23 cellular contexts compared by ENCODE assay signal in the genomic region with DNA sequence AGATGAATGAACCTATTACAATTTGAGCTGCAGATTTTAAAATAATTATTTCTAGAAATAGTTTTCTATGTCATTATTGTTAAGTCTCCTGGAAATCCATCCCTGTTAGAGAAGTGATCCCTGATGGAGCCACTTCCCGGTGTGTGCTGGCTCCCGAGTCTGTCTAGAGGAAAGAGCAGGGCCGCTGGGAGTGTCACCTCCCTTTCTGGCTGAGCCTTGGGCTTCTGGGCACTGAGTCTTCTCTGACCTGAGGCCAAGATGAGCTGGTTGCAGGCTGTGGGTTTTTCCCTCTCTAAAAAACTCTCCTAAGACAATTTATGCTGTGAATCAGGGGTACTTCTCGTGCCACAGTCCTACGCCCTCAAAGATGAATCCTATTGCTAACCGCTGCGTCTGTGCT. TPM values are rescaled to one million over a fixed set of nuclear protein-coding genes. Genes with fewer than 3 reads are reported as not detected.
DNase-seq lines count a peak whose midpoint lies in the region; ATAC-seq, FAIRE-seq and TF ChIP-seq lines count a peak whose summit lies in the region.
"Had no signal": no experiment of that assay in that cellular context is flagged by ENCODE, and none has a peak within 500 bp of the region (broad histone marks: within the 10 kb centered on the region; RNA-seq: fewer than 3 reads in every experiment).

No MANE protein-coding gene starts in this region.

- no peak for TF ChIP-seq CTCF in RWPE1 (conservative IDR thresholded peaks at IDR 0.05; ENCODE audit: low read depth)
- no peak for TF ChIP-seq CTCF in HepG2 (CRISPR knock-in tag; IDR thresholded peaks at IDR 0.05)

- no peak overlapping the region for H2AFZ ChIP-seq in HepG2 (ENCODE audit: low read length)
- H2AFZ ChIP-seq: GM23248 had no signal

- no peaks in the 10 kb centered on the region for H3K79me2 ChIP-seq in HepG2 (ENCODE audit: insufficient read depth, low read length)

- BruUV-seq in HepG2 (replicated peaks; lab: Mats Ljungman, UMichigan), result no TSS peak

- FAIRE-seq in HepG2 (lab: Jason Lieb, UNC) (no peak), H54 (lab: Jason Lieb, UNC) (no peak)
- FAIRE-seq: D721Med, GM12891, GM19239 had no signal

- TF ChIP-seq RAD21 in HepG2 (CRISPR knock-in tag; IDR thresholded peaks at IDR 0.05), result no peak

- no peak for ATAC-seq in activated CD4-positive, alpha-beta T cell treated with anti-CD3 and anti-CD28 coated beads for 36 hours
- no peak for ATAC-seq in HepG2
- ATAC-seq: Right ventricle myocardium inferior had no signal

- TF ChIP-seq EP300 in HepG2 (IDR thresholded peaks at IDR 0.05; ENCODE audit: low read depth in 2 of 2, low read length in 2 of 2) (no peak), HepG2 (CRISPR knock-in tag; IDR thresholded peaks at IDR 0.05; ENCODE audit: borderline replicate concordance) (no peak)

- H3K9ac ChIP-seq in HepG2 (ENCODE audit: insufficient read depth, low read depth, low read length), result no peak overlapping the region
- H3K9ac ChIP-seq: GM23248 had no signal

- no peaks in the 10 kb centered on the region for H3K9me3 Mint-ChIP-seq in activated CD4-positive, alpha-beta T cell treated with anti-CD3 and anti-CD28 coated beads for 36 hours (ENCODE audit: low read depth)
- H3K9me3 Mint-ChIP-seq: CD8-positive, alpha-beta memory T cell had no signal

- H3K4me2 ChIP-seq in HepG2 (ENCODE audit: low read depth, low read length), result no peak overlapping the region

- H3K27me3 Mint-ChIP-seq in activated CD4-positive, alpha-beta T cell treated with anti-CD3 and anti-CD28 coated beads for 36 hours, result no peaks in the 10 kb centered on the region
- H3K27me3 Mint-ChIP-seq: B cell; CD8-positive, alpha-beta memory T cell had no signal

- POLR2A ChIA-PET in activated CD4-positive, alpha-beta T cell treated with anti-CD3 and anti-CD28 coated beads for 36 hours (lab: Charles Lee), result no interaction called here
- POLR2A ChIA-PET in RWPE1 (lab: Yijun Ruan, JAX; ENCODE audit: low non-redundant PET) (no interaction called here), HepG2 (lab: Yijun Ruan, JAX) (interaction anchor here (1.2 kb wide), 1 partner anchor 47 kb away, joined by 4 read pairs; a partner anchor contains a TSS)

- H3K4me1 Mint-ChIP-seq in activated CD4-positive, alpha-beta T cell treated with anti-CD3 and anti-CD28 coated beads for 36 hours, result peaks cover 37% of the 10 kb centered on the region
- H3K4me1 Mint-ChIP-seq: B cell had no signal

- 98% methylated on average over 7 of the region's 7 CpGs for WGBS in HepG2 (ENCODE audit: low lambda C conversion rate)

- no peaks in the 10 kb centered on the region for H3K9me3 ChIP-seq in HepG2 (ENCODE audit: low read length)
- H3K9me3 ChIP-seq: Peyer's patch had no signal

- in situ Hi-C loops in HepG2 (cut with HindIII; ENCODE audit: extremely low pct_ligation_motif_present, low pct_unique_long_range_greater_than_20kb), result no loop called here

- H3K27ac ChIP-seq in RWPE1, result peak overlapping the region; percentile 18
- no peak overlapping the region for H3K27ac ChIP-seq in HepG2 (ENCODE audit: extremely low read length, insufficient read depth, low read length)
- H3K27ac ChIP-seq: GM23248, Peyer's patch had no signal

- H3K4me1 ChIP-seq in HepG2 (ENCODE audit: insufficient read depth, low read length), result peaks cover 15% of the 10 kb centered on the region
- H3K4me1 ChIP-seq: Peyer's patch had no signal

- no peak overlapping the region for H3K4me3 Mint-ChIP-seq in activated CD4-positive, alpha-beta T cell treated with anti-CD3 and anti-CD28 coated beads for 36 hours
- H3K4me3 Mint-ChIP-seq: B cell; CD8-positive, alpha-beta memory T cell had no signal

- CTCF ChIA-PET in activated CD4-positive, alpha-beta T cell treated with anti-CD3 and anti-CD28 coated beads for 36 hours (lab: Charles Lee), result interaction anchor here (0.6 to 2.5 kb wide), 7 partner anchors 9 to 720 kb away, joined by 3 to 10 read pairs (median 4); no protein-coding TSS in a partner anchor
- CTCF ChIA-PET in RWPE1 (lab: Yijun Ruan, JAX) (interaction anchor here (0.6 to 3.6 kb wide), 3 partner anchors 9 to 647 kb away, joined by 4 to 33 read pairs (median 5); no protein-coding TSS in a partner anchor), HepG2 (lab: Yijun Ruan, JAX; ENCODE audit: low intra/inter-chr PET ratio, low total read pairs) (no interaction called here)

- TF ChIP-seq POLR2A in HepG2 (IDR thresholded peaks at IDR 0.05; ENCODE audit: insufficient read depth in 1 of 2, low read depth in 2 of 2, low read length in 2 of 2), result no peak
- TF ChIP-seq POLR2A in H54 (IDR thresholded peaks at IDR 0.05; ENCODE audit: low read depth, low read length), result no peak

- no peak for DNase-seq in activated CD4-positive, alpha-beta T cell treated with anti-CD3 and anti-CD28 coated beads for 36 hours
- no peak for DNase-seq in activated CD4-positive, alpha-beta T cell treated with anti-CD3 and anti-CD28 coated beads for 48 hours
- DNase-seq in Ammon's horn (ENCODE audit: low spot score) (peak; percentile 31), RWPE1 (ENCODE audit: low spot score) (no peak), HepG2 (ENCODE audit: low spot score) (no peak), UCSD-AML1 (lab: John Stamatoyannopoulos, UW; ENCODE audit: unreplicated experiment) (no peak), H54 (ENCODE audit: insufficient read length, low spot score) (no peak), NCI-H774 (lab: John Stamatoyannopoulos, UW) (no peak)
- DNase-seq: 8988T, HCEC 1CT, KBM-7, NCI-H1105, NCI-H2081, NCI-H446 treated with DMSO at 0.1 percent for 48 hours, NCI-H69, Peyer's patch had no signal

- H3K27ac Mint-ChIP-seq in activated CD4-positive, alpha-beta T cell treated with anti-CD3 and anti-CD28 coated beads for 36 hours, result peak overlapping the region; percentile 51
- H3K27ac Mint-ChIP-seq: B cell had no signal

- H3K27me3 ChIP-seq in HepG2 (ENCODE audit: control insufficient read depth in 1 of 2, insufficient read depth in 2 of 2, low read length in 2 of 2), result no peaks in the 10 kb centered on the region
- H3K27me3 ChIP-seq: Peyer's patch had no signal

- H4K20me1 ChIP-seq in HepG2 (ENCODE audit: insufficient read depth, low read length), result no peaks in the 10 kb centered on the region

- H3K36me3 Mint-ChIP-seq in activated CD4-positive, alpha-beta T cell treated with anti-CD3 and anti-CD28 coated beads for 36 hours (ENCODE audit: low read depth), result peaks cover 67% of the 10 kb centered on the region

- intact Hi-C loops in activated CD4-positive, alpha-beta T cell treated with anti-CD3 and anti-CD28 coated beads for 36 hours (cut with DNase I, micrococcal nuclease), result no loop called here
- intact Hi-C loops in HepG2 (cut with micrococcal nuclease; ENCODE audit: unreplicated experiment), result no loop called here

- H3K4me3 ChIP-seq in HepG2 (replicated peaks in 1 of 3; ENCODE audit: insufficient read depth in 1 of 3, low read depth in 2 of 3, low read length in 3 of 3), result no peak overlapping the region
- H3K4me3 ChIP-seq: GM23248, Peyer's patch had no signal

- peaks cover 52 to 84% of the 10 kb centered on the region in 2 experiments for H3K36me3 ChIP-seq in HepG2 (replicated peaks in 1 of 2; ENCODE audit: control insufficient read depth in 1 of 2, insufficient read depth in 2 of 2, low read length in 2 of 2)

RNA-seq across cellular contexts. Expression of a gene that starts 28.8 kb away (rescaled TPM):
- total RNA-seq in activated CD4-positive, alpha-beta T cell treated with anti-CD3 and anti-CD28 coated beads for 36 hours, result 1 to 10 TPM; 5.2 to 6.6 TPM
- 20.0 and 21.1 TPM in 2 replicates for total RNA-seq in HepG2 (2016; rRNA removed; fragmentation: Illumina TruSeq; extraction: Trizol)
- 13.3 and 17.7 TPM in 2 replicates for total RNA-seq in HepG2 (2016; cell fraction: cytosol; rRNA removed; fragmentation: Illumina TruSeq; extraction: Trizol; ENCODE audit: low read depth)
- 20.4 and 21.0 TPM in 2 replicates for total RNA-seq in HepG2 (2016; cell fraction: insoluble cytoplasmic fraction; rRNA removed; fragmentation: Illumina TruSeq; extraction: Trizol)
- total RNA-seq in HepG2 (2016; cell fraction: membrane; rRNA removed; fragmentation: Illumina TruSeq; extraction: Trizol), result 28.7 and 36.7 TPM in 2 replicates
- 11.4 and 12.6 TPM in 2 replicates for total RNA-seq in HepG2 (2016; cell fraction: nucleus; rRNA removed; fragmentation: Illumina TruSeq; extraction: Trizol)
- 14.2 and 14.8 TPM in 2 replicates for polyA plus RNA-seq in HepG2 (2011; rRNA removed)
- polyA plus RNA-seq in HepG2 (2011; cell fraction: cytosol; rRNA removed), result 9.0 and 11.8 TPM in 2 replicates
- 6.4 and 8.0 TPM in 2 replicates for polyA plus RNA-seq in HepG2 (2011; cell fraction: nucleus; rRNA removed)
- 12.4 and 13.3 TPM in 2 replicates for polyA plus RNA-seq in HepG2 (2012)
- 13.1 and 14.7 TPM in 2 replicates for polyA plus RNA-seq in HepG2 (2016; cell fraction: cytosol; fragmentation: Illumina TruSeq; extraction: Trizol; ENCODE audit: low read depth)
- polyA plus RNA-seq in HepG2 (2016; cell fraction: insoluble cytoplasmic fraction; fragmentation: Illumina TruSeq; extraction: Trizol; ENCODE audit: low read depth), result 19.5 and 20.9 TPM in 2 replicates
- polyA plus RNA-seq in HepG2 (2016; cell fraction: membrane; fragmentation: Illumina TruSeq; extraction: Trizol; ENCODE audit: low read depth), result 25.6 and 29.7 TPM in 2 replicates
- polyA plus RNA-seq in HepG2 (2016; cell fraction: nucleus; fragmentation: Illumina TruSeq; extraction: Trizol; ENCODE audit: insufficient read depth, low read depth), result 21.4 and 23.1 TPM in 2 replicates
- polyA minus RNA-seq in HepG2 (2011; rRNA and poly(A)+ RNA removed; ENCODE audit: low replicate concordance), result 4.7 and 6.4 TPM in 2 replicates
- 9.9 and 10.2 TPM in 2 replicates for polyA minus RNA-seq in HepG2 (2011; cell fraction: cytosol; rRNA and poly(A)+ RNA removed)
- polyA minus RNA-seq in HepG2 (2011; cell fraction: nucleus; rRNA and poly(A)+ RNA removed), result 5.2 and 6.1 TPM in 2 replicates

RNA-seq across cellular contexts. Expression of a gene that starts 35.9 kb away (rescaled TPM):
- total RNA-seq in activated CD4-positive, alpha-beta T cell treated with anti-CD3 and anti-CD28 coated beads for 36 hours, result 10 to 100 TPM; 43.7 to 49.7 TPM
- total RNA-seq in HepG2 (2016; rRNA removed; fragmentation: Illumina TruSeq; extraction: Trizol), result 75.1 and 77.0 TPM in 2 replicates
- 14.5 and 17.3 TPM in 2 replicates for total RNA-seq in HepG2 (2016; cell fraction: cytosol; rRNA removed; fragmentation: Illumina TruSeq; extraction: Trizol; ENCODE audit: low read depth)
- 71.7 and 75.6 TPM in 2 replicates for total RNA-seq in HepG2 (2016; cell fraction: insoluble cytoplasmic fraction; rRNA removed; fragmentation: Illumina TruSeq; extraction: Trizol)
- total RNA-seq in HepG2 (2016; cell fraction: membrane; rRNA removed; fragmentation: Illumina TruSeq; extraction: Trizol), result 32.1 and 34.1 TPM in 2 replicates
- total RNA-seq in HepG2 (2016; cell fraction: nucleus; rRNA removed; fragmentation: Illumina TruSeq; extraction: Trizol), result 86.6 and 98.5 TPM in 2 replicates
- polyA plus RNA-seq in HepG2 (2011; rRNA removed), result 72.6 and 75.0 TPM in 2 replicates
- polyA plus RNA-seq in HepG2 (2011; cell fraction: cytosol; rRNA removed), result 53.2 and 57.1 TPM in 2 replicates
- 292 and 297 TPM in 2 replicates for polyA plus RNA-seq in HepG2 (2011; cell fraction: nucleus; rRNA removed)
- 67.9 and 74.0 TPM in 2 replicates for polyA plus RNA-seq in HepG2 (2012)
- polyA plus RNA-seq in HepG2 (2016; cell fraction: cytosol; fragmentation: Illumina TruSeq; extraction: Trizol; ENCODE audit: low read depth), result 3.0 TPM in 2 replicates
- polyA plus RNA-seq in HepG2 (2016; cell fraction: insoluble cytoplasmic fraction; fragmentation: Illumina TruSeq; extraction: Trizol; ENCODE audit: low read depth), result 61.5 and 65.9 TPM in 2 replicates
- polyA plus RNA-seq in HepG2 (2016; cell fraction: membrane; fragmentation: Illumina TruSeq; extraction: Trizol; ENCODE audit: low read depth), result 10.9 and 11.6 TPM in 2 replicates
- 130 and 135 TPM in 2 replicates for polyA plus RNA-seq in HepG2 (2016; cell fraction: nucleus; fragmentation: Illumina TruSeq; extraction: Trizol; ENCODE audit: insufficient read depth, low read depth)
- polyA minus RNA-seq in HepG2 (2011; rRNA and poly(A)+ RNA removed; ENCODE audit: low replicate concordance), result 33.0 and 89.8 TPM in 2 replicates
- 30.7 and 35.0 TPM in 2 replicates for polyA minus RNA-seq in HepG2 (2011; cell fraction: cytosol; rRNA and poly(A)+ RNA removed)
- 139 and 144 TPM in 2 replicates for polyA minus RNA-seq in HepG2 (2011; cell fraction: nucleus; rRNA and poly(A)+ RNA removed)

RNA-seq across cellular contexts. Expression of a gene that starts 47.5 kb away (rescaled TPM):
- total RNA-seq in activated CD4-positive, alpha-beta T cell treated with anti-CD3 and anti-CD28 coated beads for 36 hours, result 10 to 100 TPM; 30.7 to 39.9 TPM
- 59.8 and 74.4 TPM in 2 replicates for total RNA-seq in HepG2 (2016; rRNA removed; fragmentation: Illumina TruSeq; extraction: Trizol)
- total RNA-seq in HepG2 (2016; cell fraction: cytosol; rRNA removed; fragmentation: Illumina TruSeq; extraction: Trizol; ENCODE audit: low read depth), result 17.8 and 18.7 TPM in 2 replicates
- 60.3 and 68.0 TPM in 2 replicates for total RNA-seq in HepG2 (2016; cell fraction: insoluble cytoplasmic fraction; rRNA removed; fragmentation: Illumina TruSeq; extraction: Trizol)
- 45.9 and 46.6 TPM in 2 replicates for total RNA-seq in HepG2 (2016; cell fraction: membrane; rRNA removed; fragmentation: Illumina TruSeq; extraction: Trizol)
- 35.6 and 42.8 TPM in 2 replicates for total RNA-seq in HepG2 (2016; cell fraction: nucleus; rRNA removed; fragmentation: Illumina TruSeq; extraction: Trizol)
- 39.0 and 39.6 TPM in 2 replicates for polyA plus RNA-seq in HepG2 (2011; rRNA removed)
- polyA plus RNA-seq in HepG2 (2011; cell fraction: cytosol; rRNA removed), result 39.6 and 40.7 TPM in 2 replicates
- 23.9 and 26.9 TPM in 2 replicates for polyA plus RNA-seq in HepG2 (2011; cell fraction: nucleus; rRNA removed)
- polyA plus RNA-seq in HepG2 (2012), result 36.8 and 46.0 TPM in 2 replicates
- 14.5 and 16.6 TPM in 2 replicates for polyA plus RNA-seq in HepG2 (2016; cell fraction: cytosol; fragmentation: Illumina TruSeq; extraction: Trizol; ENCODE audit: low read depth)
- 66.0 and 70.4 TPM in 2 replicates for polyA plus RNA-seq in HepG2 (2016; cell fraction: insoluble cytoplasmic fraction; fragmentation: Illumina TruSeq; extraction: Trizol; ENCODE audit: low read depth)
- 31.6 and 32.0 TPM in 2 replicates for polyA plus RNA-seq in HepG2 (2016; cell fraction: membrane; fragmentation: Illumina TruSeq; extraction: Trizol; ENCODE audit: low read depth)
- 58.8 and 62.9 TPM in 2 replicates for polyA plus RNA-seq in HepG2 (2016; cell fraction: nucleus; fragmentation: Illumina TruSeq; extraction: Trizol; ENCODE audit: insufficient read depth, low read depth)
- 30.6 and 61.9 TPM in 2 replicates for polyA minus RNA-seq in HepG2 (2011; rRNA and poly(A)+ RNA removed; ENCODE audit: low replicate concordance)
- polyA minus RNA-seq in HepG2 (2011; cell fraction: cytosol; rRNA and poly(A)+ RNA removed), result 28.5 and 31.3 TPM in 2 replicates
- 27.2 and 34.4 TPM in 2 replicates for polyA minus RNA-seq in HepG2 (2011; cell fraction: nucleus; rRNA and poly(A)+ RNA removed)
